ENCODE assay signal across 8 cellular contexts in genomic region chrX:101409043-101409442, GRCh38. TPM values are rescaled to one million over a fixed set of nuclear protein-coding genes. Genes with fewer than 3 reads are reported as not detected.
DNase-seq lines count a peak whose midpoint lies in the region; TF ChIP-seq lines count a peak whose summit lies in the region.

No MANE protein-coding gene starts in this region.

- no TSS peak for BruUV-seq in OCI-LY7 (replicated peaks; lab: Mats Ljungman, UMichigan)

- H3K4me3 ChIP-seq in OCI-LY7 (ENCODE audit: low read depth, low read length, poor library complexity, severe bottlenecking), result peak overlapping the region; percentile 83
- peak overlapping the region; percentile 55 for H3K4me3 ChIP-seq in ovary

- H3K27me3 ChIP-seq in ovary, result no peaks in the 10 kb centered on the region

- no peak overlapping the region for H2AFZ ChIP-seq in OCI-LY7 (ENCODE audit: low read length)

- no peak for TF ChIP-seq POLR2A in ovary (IDR thresholded peaks at IDR 0.05)

- 33 to 47% (median 36%) methylated on average over 6 of the region's 6 CpGs for WGBS in ovary, 3 donors

- peak overlapping the region; percentile 90 for H3K4me2 ChIP-seq in OCI-LY7 (ENCODE audit: low read length)

- POLR2A ChIA-PET in OCI-LY7 (lab: Charles Lee), result no interaction called here

- H3K36me3 ChIP-seq in OCI-LY7 (ENCODE audit: insufficient read depth, low read length), result peaks cover 46% of the 10 kb centered on the region
- H3K36me3 ChIP-seq in ovary, result no peaks in the 10 kb centered on the region

- H4K20me1 ChIP-seq in OCI-LY7 (ENCODE audit: insufficient read depth, low read length), result no peaks in the 10 kb centered on the region

- TF ChIP-seq CTCF in OCI-LY7 (conservative IDR thresholded peaks at IDR 0.05; ENCODE audit: low read length), result no peak
- TF ChIP-seq CTCF in ovary (IDR thresholded peaks at IDR 0.05), result no peak

- H3K27ac ChIP-seq in OCI-LY7 (ENCODE audit: low read depth, low read length, poor library complexity, severe bottlenecking) (peak overlapping the region; percentile 85), epithelial cell of prostate (peak overlapping the region; percentile 81), ovary (no peak overlapping the region)

- H3K9me3 ChIP-seq in OCI-LY7 (ENCODE audit: low read length), result no peaks in the 10 kb centered on the region
- H3K9me3 ChIP-seq in ovary, result no peaks in the 10 kb centered on the region

- TF ChIP-seq EP300 in ovary (IDR thresholded peaks at IDR 0.05), result no peak

- H3K79me2 ChIP-seq in OCI-LY7 (ENCODE audit: insufficient read depth, low read depth, low read length), result peaks cover 81% of the 10 kb centered on the region

- H3K4me1 ChIP-seq in OCI-LY7 (ENCODE audit: insufficient read depth, low read length, poor library complexity, severe bottlenecking) (peaks cover 5% of the 10 kb centered on the region), ovary (ENCODE audit: insufficient read depth) (peaks cover 1% of the 10 kb centered on the region)

- no peaks in the 10 kb centered on the region for H3K9me2 ChIP-seq in OCI-LY7 (ENCODE audit: insufficient read depth, low read length)

- DNase-seq in ELF-1 (ENCODE audit: low read depth, low spot score) (peak; percentile 40), OCI-LY7 (ENCODE audit: low spot score) (no peak), epithelial cell of prostate (ENCODE audit: low read depth, low spot score) (no peak), ovary (no peak), NCI-H2227 treated with DMSO at 0.1 percent for 48 hours (lab: John Stamatoyannopoulos, UW) (no peak), middle frontal gyrus (ENCODE audit: extremely low spot score, low spot score) (no peak), COR-L47 (lab: John Stamatoyannopoulos, UW) (no peak)
- no peak for DNase-seq in activated CD4-positive, alpha-beta T cell treated with anti-CD3 and anti-CD28 coated beads, Interleukin-2, amount 50 U/mL, for 1 hour

- CTCF ChIA-PET in OCI-LY7 (lab: Charles Lee; ENCODE audit: unreplicated experiment), result no interaction called here

- intact Hi-C loops in OCI-LY7 (cut with micrococcal nuclease; ENCODE audit: unreplicated experiment), result loop anchor here (5.0 kb wide), 1 partner anchor 62 kb away; the partner anchor contains the start of gene TIMM8A
- intact Hi-C loops in ovary (cut with DNase I), result no loop called here

RNA-seq across cellular contexts. Expression of gene HNRNPH2, which starts 1.0 kb away (rescaled TPM):
- 23.5 and 29.3 TPM in 2 replicates for total RNA-seq in OCI-LY7 (2014; rRNA removed; shearing (Covaris generic))
- 33.1 and 38.1 TPM in 2 replicates for total RNA-seq in OCI-LY7 (2022)
- 10 to 100 TPM; 46.4 to 79.6 (median 63.3) TPM for total RNA-seq in ovary
- polyA plus RNA-seq in ovary, result 10 to 100 TPM; 52.9 to 73.1 TPM

RNA-seq across cellular contexts. Expression of gene GLA, which starts 1.3 kb away (rescaled TPM):
- 47.6 and 51.1 TPM in 2 replicates for total RNA-seq in OCI-LY7 (2014; rRNA removed; shearing (Covaris generic))
- 48.7 and 49.4 TPM in 2 replicates for total RNA-seq in OCI-LY7 (2022)
- 10 to 100 TPM; 10.1 to 21.5 (median 15.8) TPM for total RNA-seq in ovary
- 10 to 100 TPM; 17.0 to 29.9 TPM for polyA plus RNA-seq in ovary

RNA-seq across cellular contexts. Expression of gene RPL36A, which starts 18.2 kb away (rescaled TPM):
- total RNA-seq in OCI-LY7 (2014; rRNA removed; shearing (Covaris generic)), result 2,042 and 2,127 TPM in 2 replicates
- 431 and 447 TPM in 2 replicates for total RNA-seq in OCI-LY7 (2022)
- total RNA-seq in ovary, result 1,000 to 10,000 TPM in 1 of 7 donors, 100 to 1,000 TPM in 6; 405 to 2,882 (median 518) TPM
- polyA plus RNA-seq in ovary, result 1,000 to 10,000 TPM; 3,045 to 5,275 TPM

RNA-seq across cellular contexts. Expression of gene BTK, which starts 23.1 kb away (rescaled TPM):
- 126 and 133 TPM in 2 replicates for total RNA-seq in OCI-LY7 (2014; rRNA removed; shearing (Covaris generic))
- total RNA-seq in OCI-LY7 (2022) (140 and 147 TPM in 2 replicates), ovary (1 to 10 TPM in 5 of 7 donors, under 1 TPM in 2; 0.81 to 4.3 (median 1.3) TPM)
- polyA plus RNA-seq in ovary, result 1 to 10 TPM in 1 of 2 donors, under 1 TPM in 1; 0.81 to 7.5 TPM

Comparison
In these comparisons a context has a peak if more than half of its experiments do, and no peak if none do; other contexts are left out.
1. H3K27ac ChIP-seq: peak in OCI-LY7 (single experiment) and epithelial cell of prostate (single experiment); none in ovary (0 of 2).